Comparison of ENCODE assay signal across 8 cellular contexts in genomic region chr16:31472559-31473203, GRCh38. TPM values are rescaled to one million over a fixed set of nuclear protein-coding genes. Genes with fewer than 3 reads are reported as not detected.
DNase-seq lines count a peak whose midpoint lies in the region; ATAC-seq and TF ChIP-seq lines count a peak whose summit lies in the region.

No MANE protein-coding gene starts in this region.

- intact Hi-C loops in spleen (cut with DNase I; ENCODE audit: low total_unique reads), result no loop called here

- H3K4me3 ChIP-seq in SJCRH30 (peak overlapping the region; percentile 73), spleen (peak overlapping the region; percentile 14 to 68 (median 38))

- peaks cover 6% of the 10 kb centered on the region; the same call in 1 of the 2 replicates for H3K4me1 ChIP-seq in ES-I3 (ENCODE audit: insufficient read depth, low read length)
- H3K4me1 ChIP-seq in SJCRH30, result 0 out of 2 replicates have a peak, but pooled peaks cover 2% of the 10 kb centered on the region
- peaks cover 9 to 74% (median 39%) of the 10 kb centered on the region in 6 donors for H3K4me1 ChIP-seq in spleen

- no peak for ATAC-seq in HG03135 (IDR thresholded peaks at IDR 0.05; ENCODE audit: unreplicated experiment)

- no peaks in the 10 kb centered on the region; the same call in 1 of the 2 replicates for H3K9me3 ChIP-seq in ES-I3 (ENCODE audit: control insufficient read depth, insufficient read depth, low read length)
- H3K9me3 ChIP-seq in SJCRH30 (replicated peaks), result no peaks in the 10 kb centered on the region
- H3K9me3 ChIP-seq in spleen, result no peaks in the 10 kb centered on the region

- H3K36me3 ChIP-seq in ES-I3 (ENCODE audit: insufficient read depth, low read length) (no peaks in the 10 kb centered on the region), SJCRH30 (peaks cover 31% of the 10 kb centered on the region), spleen (peaks cover 0 to 43% (median 0%) of the 10 kb centered on the region in 6 donors)

- peak overlapping the region; percentile 75 for H3K9ac ChIP-seq in ES-I3 (ENCODE audit: low read depth, low read length)

- peak in 9 of 11 experiments; percentile 24 to 60 (median 56) for TF ChIP-seq CTCF in spleen (IDR thresholded peaks at IDR 0.05 in 8 of 11, conservative IDR thresholded peaks at IDR 0.05 in 3 of 11)

- peak; percentile 58 for DNase-seq in HuH-7.5 (ENCODE audit: low spot score)
- DNase-seq in SJCRH30, result peak; percentile 70 to 82
- DNase-seq in central memory CD4-positive, alpha-beta T cell, result peak; percentile 19
- peak; percentile 96 for DNase-seq in iris pigment epithelial cell (ENCODE audit: low read depth)
- DNase-seq in spleen, result peak; percentile 80
- DNase-seq in UCSD-AML1 (lab: John Stamatoyannopoulos, UW; ENCODE audit: unreplicated experiment), result no peak

- peak overlapping the region; percentile 70 for H3K27ac ChIP-seq in SJCRH30
- peak overlapping the region; percentile 35 to 85 (median 82) for H3K27ac ChIP-seq in spleen

- no peak for TF ChIP-seq POLR2A in spleen (IDR thresholded peaks at IDR 0.05)

- 46 to 59% (median 53%) methylated on average over 24 of the region's 24 CpGs for WGBS in spleen, 5 donors

- H3K27me3 ChIP-seq in SJCRH30 (no peaks in the 10 kb centered on the region), spleen (replicated peaks in 1 of 7) (peaks cover 0 to 62% (median 17%) of the 10 kb centered on the region in 7 donors)

RNA-seq across cellular contexts. Expression of gene TGFB1I1, which starts 0.7 kb away (rescaled TPM):
- 12.9 and 13.1 TPM in 2 replicates for total RNA-seq in SJCRH30 (2014; rRNA removed; shearing (Covaris generic))
- total RNA-seq in spleen, result 10 to 100 TPM; 17.6 to 69.0 (median 36.4) TPM
- polyA plus RNA-seq in spleen, result 10 to 100 TPM; 10.7 to 23.6 (median 13.5) TPM

RNA-seq across cellular contexts. Expression of gene SLC5A2, which starts 10.2 kb away (rescaled TPM):
- 0.04 TPM in 1 of 2 replicates, not detected in the other for total RNA-seq in SJCRH30 (2014; rRNA removed; shearing (Covaris generic))
- 1 to 10 TPM in 1 of 7 donors, under 1 TPM in 3, not detected in 3; 0.17 to 1.2 (median 0.53) TPM for total RNA-seq in spleen
- polyA plus RNA-seq in spleen, result 1 to 10 TPM; 1.3 to 2.3 (median 1.7) TPM

RNA-seq across cellular contexts. Expression of gene ARMC5, which starts 13.4 kb away (rescaled TPM):
- total RNA-seq in SJCRH30 (2014; rRNA removed; shearing (Covaris generic)), result 6.1 and 6.7 TPM in 2 replicates
- 10 to 100 TPM in 6 of 7 donors, 1 to 10 TPM in 1; 9.2 to 13.9 (median 11.7) TPM for total RNA-seq in spleen
- 10 to 100 TPM in 2 of 3 donors, 1 to 10 TPM in 1; 8.8 to 23.5 (median 16.2) TPM for polyA plus RNA-seq in spleen

RNA-seq across cellular contexts. Expression of gene ZNF843, which starts 30.1 kb away (rescaled TPM):
- 0.14 TPM in 1 of 2 replicates, not detected in the other for total RNA-seq in SJCRH30 (2014; rRNA removed; shearing (Covaris generic))
- 1 to 10 TPM in 2 of 7 donors, under 1 TPM in 5; 0.52 to 1.7 (median 0.69) TPM for total RNA-seq in spleen
- polyA plus RNA-seq in spleen, result under 1 TPM; 0.10 to 0.15 (median 0.12) TPM

RNA-seq across cellular contexts. Expression of gene RUSF1, which starts 35.5 kb away (rescaled TPM):
- 20.8 and 21.0 TPM in 2 replicates for total RNA-seq in SJCRH30 (2014; rRNA removed; shearing (Covaris generic))
- 10 to 100 TPM; 43.1 to 73.3 (median 51.4) TPM for total RNA-seq in spleen
- 10 to 100 TPM; 36.6 to 64.8 (median 42.6) TPM for polyA plus RNA-seq in spleen
